Comparison of ENCODE assay signal across 8 cellular contexts in genomic region chr4:38804654-38805295, GRCh38. TPM values are rescaled to one million over a fixed set of nuclear protein-coding genes. Genes with fewer than 3 reads are reported as not detected.
DNase-seq lines count a peak whose midpoint lies in the region; ATAC-seq, FAIRE-seq and TF ChIP-seq lines count a peak whose summit lies in the region.

Gene TLR1, minus strand, starts transcription at chr4:38804791. Its CDS starts 5,960 bp downstream, at chr4:38798831.

- no peak for TF ChIP-seq EP300 in A549 (IDR thresholded peaks at IDR 0.05)

- H3K27ac ChIP-seq in A549 (peak within 1 kb of the TSS; percentile 12 to 51; a peak in 3 of 6 replicates), HL-60 (replicated peaks) (peak within 1 kb of the TSS; percentile 77), epithelial cell of prostate (peak within 1 kb of the TSS; percentile 17)

- TF ChIP-seq RAD21 in A549 (conservative IDR thresholded peaks at IDR 0.05 in 1 of 2, IDR thresholded peaks at IDR 0.05 in 1 of 2), result peak; percentile 54 to 59

- CTCF ChIA-PET in A549 (lab: Yijun Ruan, JAX), result interaction anchor here (0.6 to 8.8 kb wide), 18 partner anchors 8 to 737 kb away, joined by 3 to 60 read pairs (median 4); partner anchors contain the start of gene TLR10

- peaks cover 7% of the 10 kb centered on the region; the same call in 1 of the 3 replicates for H3K4me1 ChIP-seq in A549

- FAIRE-seq in A549 (lab: Jason Lieb, UNC), result no peak

- peak in 1 of 2 experiments; percentile 56 for DNase-seq in A549 (ENCODE audit: low read depth in 1 of 2, low spot score in 1 of 2)
- peak; percentile 38 to 54 for DNase-seq in HL-60 (ENCODE audit: low read depth in 1 of 2, low spot score in 1 of 2)
- peak; percentile 8 for DNase-seq in SW480 (ENCODE audit: low spot score)
- DNase-seq in epithelial cell of prostate (ENCODE audit: low read depth, low spot score), result no peak
- peak; percentile 76 for DNase-seq in myocyte (ENCODE audit: low read depth)
- DNase-seq in NCI-H524 treated with DMSO at 0.1 percent for 48 hours (lab: John Stamatoyannopoulos, UW), result no peak
- DNase-seq in NK-92 treated with Interleukin-12 subunit alpha and Interleukin-12 subunit beta, amount 100 ng/mL, for 24 hours (lab: John Stamatoyannopoulos, UW), result no peak

- H3K27me3 ChIP-seq in HL-60 (ENCODE audit: insufficient read depth, poor library complexity, severe bottlenecking), result no peaks in the 10 kb centered on the region

- 0 out of 3 replicates have a peak, but pooled peaks cover 6% of the 10 kb centered on the region for H3K9me3 ChIP-seq in A549

- H3K4me3 ChIP-seq in A549, result no peak within 1 kb of the TSS
- H3K4me3 ChIP-seq in HL-60 (replicated peaks; ENCODE audit: insufficient read depth, low read length), result peak within 1 kb of the TSS; percentile 43

- POLR2A ChIA-PET in A549 (lab: Yijun Ruan, JAX), result no interaction called here

- no peak for TF ChIP-seq POLR2A in A549 (IDR thresholded peaks at IDR 0.05; ENCODE audit: low read length)

- H3K4me2 ChIP-seq in A549, result peak within 1 kb of the TSS; percentile 41; the same call in 2 of the 3 replicates

- peak; percentile 56 to 66; a peak in 4 of 6 replicates for ATAC-seq in A549

- TF ChIP-seq CTCF in A549 (IDR thresholded peaks at IDR 0.05) (peak; percentile 50), GM12873 (IDR thresholded peaks at IDR 0.05; ENCODE audit: insufficient read depth, low read depth, low read length, missing control alignments) (peak; percentile 45), HL-60 (IDR thresholded peaks at IDR 0.05; ENCODE audit: insufficient read depth, low read length) (peak; percentile 35)

- WGBS in A549 (ENCODE audit: missing lambda C conversion rate), result 49% methylated on average over 7 of the region's 7 CpGs

TF ChIP-seq in A549, 52 proteins besides CTCF, POLR2A, EP300 and RAD21:
- TF ChIP-seq GATA3 (IDR thresholded peaks at IDR 0.05; ENCODE audit: borderline replicate concordance), result no peak
- no peak for TF ChIP-seq MAFK (IDR thresholded peaks at IDR 0.05; ENCODE audit: partially characterized antibody)
- peak; percentile 52 for TF ChIP-seq SMC3 (IDR thresholded peaks at IDR 0.05)

RNA-seq across cellular contexts. Expression of gene TLR1, which starts in this region (rescaled TPM):
- polyA plus RNA-seq in A549 (2011; rRNA removed) (2.6 and 2.7 TPM in 2 replicates), A549 (2017; fragmentation: RNase III; extraction: RNeasy Plus Mini Kit Qiagen cat#74134 plus additional on column Dnase treatment) (0.83 to 1.2 TPM (median 0.86 TPM) in 3 replicates)
- polyA plus RNA-seq in A549 (2012; cell fraction: cytosol; rRNA removed), result 0.32 and 0.47 TPM in 2 replicates
- 0.50 and 0.64 TPM in 2 replicates for polyA plus RNA-seq in A549 (2012; cell fraction: nucleus; rRNA removed)
- 1.9 and 2.5 TPM in 2 replicates for polyA minus RNA-seq in A549 (2011; rRNA and poly(A)+ RNA removed)
- total RNA-seq in myocyte, result 1.9 and 3.2 TPM in 2 replicates
- 1.6 TPM for polyA plus RNA-seq in myocyte (2012)

Comparison
In these comparisons a context has a peak if more than half of its experiments do, and no peak if none do; other contexts are left out.
1. DNase-seq: peak in HL-60 (2 of 2), SW480 (single experiment) and myocyte (single experiment); none in epithelial cell of prostate (single experiment), NCI-H524 treated with DMSO at 0.1 percent for 48 hours (single experiment) and NK-92 treated with Interleukin-12 subunit alpha and Interleukin-12 subunit beta, amount 100 ng/mL, for 24 hours (single experiment).
2. H3K27ac ChIP-seq: peak in every context shown above with its lines; median percentile 77 in HL-60; 32 in A549; 17 in epithelial cell of prostate.
3. Peak in every context shown above with its lines, with median percentiles within 50 percentile points of each other: CTCF ChIP-seq.